8 cellular contexts compared by ENCODE assay signal in genomic region chr2:10122500-10123280, GRCh38. TPM values are rescaled to one million over a fixed set of nuclear protein-coding genes. Genes with fewer than 3 reads are reported as not detected.
DNase-seq lines count a peak whose midpoint lies in the region; ATAC-seq and TF ChIP-seq lines count a peak whose summit lies in the region.

TSS of gene RRM2 (plus strand) at chr2:10122739. CDS start at chr2:10122799, 60 bp downstream.

- H3K27me3 Mint-ChIP-seq in osteocyte (ENCODE audit: unreplicated experiment) = no peaks in the 10 kb centered on the region

- WGBS in thymus = under 1% methylated on average over 81 of the region's 81 CpGs

- H3K9me3 ChIP-seq in thymus (ENCODE audit: control insufficient read depth) = no peaks in the 10 kb centered on the region

- peak within 1 kb of the TSS; percentile 60 for H3K4me3 ChIP-seq in thymus (ENCODE audit: low read length)

- no peak for TF ChIP-seq CTCF in osteocyte (IDR thresholded peaks at IDR 0.05)

- H3K27ac ChIP-seq in thymus (ENCODE audit: low read depth) = no peak within 1 kb of the TSS

- DNase-seq in NCI-H1105 (lab: John Stamatoyannopoulos, UW) (peak; percentile 94), head of caudate nucleus (peak; percentile 82 to 97 (median 93)), osteocyte (ENCODE audit: extremely low spot score, unreplicated experiment) (peak; percentile 97)
- DNase-seq in activated naive CD4-positive, alpha-beta T cell treated with anti-CD3 and anti-CD28 coated beads, Interleukin-2, amount 50 U/mL, for 16 hours = peak; percentile 89

- peaks cover 24% of the 10 kb centered on the region for H3K4me1 ChIP-seq in thymus (ENCODE audit: control insufficient read depth, insufficient read depth, low read length)

- no peaks in the 10 kb centered on the region for H3K9me3 Mint-ChIP-seq in osteocyte (ENCODE audit: unreplicated experiment)

- no peaks in the 10 kb centered on the region for H3K36me3 Mint-ChIP-seq in osteocyte (ENCODE audit: unreplicated experiment)

- H3K36me3 ChIP-seq in thymus (ENCODE audit: control insufficient read depth, insufficient read depth) = no peaks in the 10 kb centered on the region

- peak; percentile 64 for ATAC-seq in HG02623 (IDR thresholded peaks at IDR 0.05; ENCODE audit: unreplicated experiment)
- ATAC-seq in SK-N-SH treated with all-trans-retinoic acid at 6 μM for 48 hours = peak; percentile 80

- H3K27ac Mint-ChIP-seq in osteocyte (ENCODE audit: unreplicated experiment) = peak within 1 kb of the TSS; percentile 82

- H3K4me3 Mint-ChIP-seq in osteocyte (ENCODE audit: unreplicated experiment) = peak within 1 kb of the TSS; percentile 97

- TF ChIP-seq POLR2A in GM10847 (IDR thresholded peaks at IDR 0.05; ENCODE audit: extremely low read depth, insufficient read length) = peak; percentile 98

- peaks cover 49% of the 10 kb centered on the region for H3K4me1 Mint-ChIP-seq in osteocyte (ENCODE audit: unreplicated experiment)

- H3K27me3 ChIP-seq in thymus (ENCODE audit: control insufficient read depth, insufficient read depth) = no peaks in the 10 kb centered on the region

- intact Hi-C loops in head of caudate nucleus (cut with DNase I) = loop anchor here (5.0 to 10.0 kb wide), 2 partner anchors 182 to 545 kb away; partner anchors contain the start of gene HPCAL1

TF ChIP-seq in SK-N-SH treated with all-trans-retinoic acid at 6 μM for 48 hours, 23 proteins besides CTCF, POLR2A, EP300 and RAD21:
- no peak for TF ChIP-seq PPARA (CRISPR knock-in tag; IDR thresholded peaks at IDR 0.05; ENCODE audit: borderline replicate concordance)
- TF ChIP-seq PATZ1 (CRISPR knock-in tag; IDR thresholded peaks at IDR 0.05; ENCODE audit: borderline replicate concordance) = no peak
- TF ChIP-seq TCF4 (CRISPR knock-in tag; IDR thresholded peaks at IDR 0.05; ENCODE audit: borderline replicate concordance) = no peak
- TF ChIP-seq ARNTL (CRISPR knock-in tag; IDR thresholded peaks at IDR 0.05; ENCODE audit: borderline replicate concordance, low read depth) = no peak
- no peak for TF ChIP-seq ZNF8 (CRISPR knock-in tag; IDR thresholded peaks at IDR 0.05)
- no peak for TF ChIP-seq ESRRG (CRISPR knock-in tag; IDR thresholded peaks at IDR 0.05)
- no peak for TF ChIP-seq GLIS3 (CRISPR knock-in tag; IDR thresholded peaks at IDR 0.05)
- TF ChIP-seq OSR1 (CRISPR knock-in tag; IDR thresholded peaks at IDR 0.05) = no peak
- no peak for TF ChIP-seq CREB5 (CRISPR knock-in tag; IDR thresholded peaks at IDR 0.05; ENCODE audit: low read depth)
- TF ChIP-seq ISL1 (CRISPR knock-in tag; IDR thresholded peaks at IDR 0.05) = no peak
- TF ChIP-seq TSHZ2 (CRISPR knock-in tag; IDR thresholded peaks at IDR 0.05) = no peak
- TF ChIP-seq CSDC2 (CRISPR knock-in tag; IDR thresholded peaks at IDR 0.05) = no peak

RNA-seq across cellular contexts. Expression of gene RRM2, which starts in this region (rescaled TPM):
- total RNA-seq in osteocyte = 28.3 and 33.6 TPM in 2 replicates
- polyA plus RNA-seq in thymus = 4.2 TPM
